7 cellular contexts compared by ENCODE assay signal in the genomic region with DNA sequence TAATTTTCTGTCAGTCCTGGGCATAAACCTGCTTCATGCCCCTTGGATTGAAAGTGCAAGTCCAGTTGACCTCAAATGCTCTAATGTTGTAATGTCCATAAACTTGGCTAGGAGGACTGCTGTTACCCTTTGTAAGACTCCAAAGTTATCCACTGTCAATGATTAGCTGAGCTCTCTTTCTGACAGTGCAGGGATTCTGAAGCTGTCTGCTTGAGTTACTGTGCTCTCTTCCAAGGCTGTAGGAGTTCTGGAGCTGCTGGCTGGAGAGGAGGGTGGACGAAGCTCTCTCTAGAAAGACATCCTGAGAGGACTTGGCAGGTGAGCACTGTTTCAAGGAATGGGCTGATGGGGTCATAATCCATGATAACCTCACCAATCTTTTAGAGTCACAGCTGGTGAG. TPM values are rescaled to one million over a fixed set of nuclear protein-coding genes. Genes with fewer than 3 reads are reported as not detected.
"Had no signal": no experiment of that assay in that cellular context is flagged by ENCODE, and none has a peak within 500 bp of the region (broad histone marks: within the 10 kb centered on the region; RNA-seq: fewer than 3 reads in every experiment).

A gene with protein sequence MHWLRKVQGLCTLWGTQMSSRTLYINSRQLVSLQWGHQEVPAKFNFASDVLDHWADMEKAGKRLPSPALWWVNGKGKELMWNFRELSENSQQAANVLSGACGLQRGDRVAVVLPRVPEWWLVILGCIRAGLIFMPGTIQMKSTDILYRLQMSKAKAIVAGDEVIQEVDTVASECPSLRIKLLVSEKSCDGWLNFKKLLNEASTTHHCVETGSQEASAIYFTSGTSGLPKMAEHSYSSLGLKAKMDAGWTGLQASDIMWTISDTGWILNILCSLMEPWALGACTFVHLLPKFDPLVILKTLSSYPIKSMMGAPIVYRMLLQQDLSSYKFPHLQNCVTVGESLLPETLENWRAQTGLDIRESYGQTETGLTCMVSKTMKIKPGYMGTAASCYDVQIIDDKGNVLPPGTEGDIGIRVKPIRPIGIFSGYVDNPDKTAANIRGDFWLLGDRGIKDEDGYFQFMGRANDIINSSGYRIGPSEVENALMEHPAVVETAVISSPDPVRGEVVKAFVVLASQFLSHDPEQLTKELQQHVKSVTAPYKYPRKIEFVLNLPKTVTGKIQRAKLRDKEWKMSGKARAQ (plus strand): TSS at position 158 of the 400 bp plus-strand sequence. CDS start 8,594 bp downstream, outside the sequence.

RNA-seq across cellular contexts. Expression of the gene that starts here (rescaled TPM):
- total RNA-seq: GM23248, H4, H7, HFFc6, HT1080, IMR-90 had no signal
- polyA plus RNA-seq: GM23248, IMR-90, K562 had no signal
